ENCODE assay signal across 27 cellular contexts in genomic region chr14:31188744-31189143, GRCh38. TPM values are rescaled to one million over a fixed set of nuclear protein-coding genes. Genes with fewer than 3 reads are reported as not detected.
DNase-seq lines count a peak whose midpoint lies in the region; ATAC-seq and TF ChIP-seq lines count a peak whose summit lies in the region.
"Had no signal": no experiment of that assay in that cellular context is flagged by ENCODE, and none has a peak within 500 bp of the region (broad histone marks: within the 10 kb centered on the region; RNA-seq: fewer than 3 reads in every experiment).

No MANE protein-coding gene starts in this region.

- no peaks in the 10 kb centered on the region for H3K4me1 ChIP-seq in CD4-positive, CD25-positive, alpha-beta regulatory T cell (ENCODE audit: control insufficient read depth, insufficient read depth, low read length, poor library complexity, severe bottlenecking)
- no peaks in the 10 kb centered on the region for H3K4me1 ChIP-seq in CD8-positive, alpha-beta memory T cell (ENCODE audit: insufficient read depth, low read length)
- H3K4me1 ChIP-seq in naive thymus-derived CD4-positive, alpha-beta T cell (ENCODE audit: control insufficient read depth in 2 of 2, insufficient read depth in 2 of 2, low read length in 2 of 2), result peaks cover 0 to 7% of the 10 kb centered on the region in 2 donors
- no peaks in the 10 kb centered on the region for H3K4me1 ChIP-seq in uterus
- H3K4me1 ChIP-seq: colonic mucosa, left lung, upper lobe of right lung had no signal

- ATAC-seq in CD4-positive, CD25-positive, alpha-beta regulatory T cell (ENCODE audit: low read depth in 2 of 2), result no peak
- no peak for ATAC-seq in activated naive CD8-positive, alpha-beta T cell treated with anti-CD3 and anti-CD28 coated beads, Interleukin-2, amount 50 U/mL, for 24 hours
- ATAC-seq in naive thymus-derived CD4-positive, alpha-beta T cell, result no peak
- no peak for ATAC-seq in GM18907 (IDR thresholded peaks at IDR 0.05; ENCODE audit: unreplicated experiment)
- no peak for ATAC-seq in HG02970 (IDR thresholded peaks at IDR 0.05; ENCODE audit: low FRiP score, unreplicated experiment)
- ATAC-seq: activated CD8-positive, alpha-beta memory T cell treated with anti-CD3 and anti-CD28 coated beads, Interleukin-2, amount 10 ng/mL, durations not matched to agents 7 days and 5 days; left lung; T-cell; upper lobe of right lung had no signal

- H3K4me3 Mint-ChIP-seq in CD4-positive, CD25-positive, alpha-beta regulatory T cell, result no peak overlapping the region
- H3K4me3 Mint-ChIP-seq in CD8-positive, alpha-beta memory T cell, result no peak overlapping the region
- no peak overlapping the region for H3K4me3 Mint-ChIP-seq in activated naive CD8-positive, alpha-beta T cell treated with anti-CD3 and anti-CD28 coated beads, Interleukin-2, amount 50 U/mL, for 24 hours
- H3K4me3 Mint-ChIP-seq in naive thymus-derived CD4-positive, alpha-beta T cell, result peak overlapping the region in 1 of 10 donors; percentile 0
- H3K4me3 Mint-ChIP-seq: activated CD8-positive, alpha-beta memory T cell treated with anti-CD3 and anti-CD28 coated beads, Interleukin-2, amount 10 ng/mL, durations not matched to agents 7 days and 5 days; activated naive CD4-positive, alpha-beta T cell treated with anti-CD3 and anti-CD28 coated beads for 36 hours; T-cell had no signal

- DNase-seq in CD4-positive, CD25-positive, alpha-beta regulatory T cell, result no peak
- DNase-seq in CD8-positive, alpha-beta memory T cell, result no peak
- no peak for DNase-seq in activated naive CD8-positive, alpha-beta T cell treated with anti-CD3 and anti-CD28 coated beads, Interleukin-2, amount 50 U/mL, for 24 hours
- DNase-seq in naive thymus-derived CD4-positive, alpha-beta T cell, result no peak
- DNase-seq in stimulated activated CD4-positive, alpha-beta T cell treated with anti-CD3 and anti-CD28 coated beads, Interleukin-4, amount 100 ng/mL, for 4 hours, result no peak
- no peak for DNase-seq in uterus
- DNase-seq: activated CD8-positive, alpha-beta memory T cell treated with anti-CD3 and anti-CD28 coated beads, Interleukin-2, amount 10 ng/mL, durations not matched to agents 7 days and 5 days; activated naive CD4-positive, alpha-beta T cell treated with anti-CD3 and anti-CD28 coated beads for 36 hours; anterior cingulate cortex; colonic mucosa; DND-41; effector CD4-positive, alpha-beta T cell; erythroblast; glutamatergic neuron; KBM-7; left lung; mesendoderm; NCI-H1092 treated with DMSO at 0.1 percent for 48 hours; NCI-H187; nucleus accumbens; stimulated activated naive CD4-positive, alpha-beta T cell; T-cell; upper lobe of right lung had no signal

- no peaks in the 10 kb centered on the region for H3K27me3 Mint-ChIP-seq in CD4-positive, CD25-positive, alpha-beta regulatory T cell
- H3K27me3 Mint-ChIP-seq in CD8-positive, alpha-beta memory T cell, result peaks cover 0 to 2% of the 10 kb centered on the region in 2 donors
- H3K27me3 Mint-ChIP-seq in activated naive CD8-positive, alpha-beta T cell treated with anti-CD3 and anti-CD28 coated beads, Interleukin-2, amount 50 U/mL, for 24 hours, result no peaks in the 10 kb centered on the region
- no peaks in the 10 kb centered on the region for H3K27me3 Mint-ChIP-seq in naive thymus-derived CD4-positive, alpha-beta T cell
- H3K27me3 Mint-ChIP-seq: activated CD8-positive, alpha-beta memory T cell treated with anti-CD3 and anti-CD28 coated beads, Interleukin-2, amount 10 ng/mL, durations not matched to agents 7 days and 5 days; T-cell had no signal

- no peak for TF ChIP-seq POLR2A in uterus (IDR thresholded peaks at IDR 0.05)

- POLR2A ChIA-PET in CD8-positive, alpha-beta memory T cell (lab: Charles Lee), result no interaction called here
- POLR2A ChIA-PET in naive thymus-derived CD4-positive, alpha-beta T cell (lab: Charles Lee), result no interaction called here

- no peak for TF ChIP-seq CTCF in uterus (IDR thresholded peaks at IDR 0.05)

- intact Hi-C loops in naive thymus-derived CD4-positive, alpha-beta T cell (cut with micrococcal nuclease), result no loop called here
- intact Hi-C loops in uterus (cut with DNase I; ENCODE audit: low total_unique reads), result no loop called here

- H3K9me3 ChIP-seq in CD4-positive, CD25-positive, alpha-beta regulatory T cell (ENCODE audit: control insufficient read depth in 2 of 2, low read length in 2 of 2), result no peaks in the 10 kb centered on the region
- no peaks in the 10 kb centered on the region for H3K9me3 ChIP-seq in CD8-positive, alpha-beta memory T cell (ENCODE audit: low read length)
- H3K9me3 ChIP-seq in naive thymus-derived CD4-positive, alpha-beta T cell (ENCODE audit: control insufficient read depth in 2 of 3, low read length in 3 of 3), result no peaks in the 10 kb centered on the region
- H3K9me3 ChIP-seq in uterus, result no peaks in the 10 kb centered on the region
- H3K9me3 ChIP-seq: BLaER1 treated with 17β-estradiol and CSF1 and Interleukin-3, amounts not matched to agents 10 nM and 100 nM; colonic mucosa; left lung; upper lobe of right lung had no signal

- peak overlapping the region; percentile 28 to 85 (median 70) for H3K27ac Mint-ChIP-seq in CD4-positive, CD25-positive, alpha-beta regulatory T cell
- H3K27ac Mint-ChIP-seq in CD8-positive, alpha-beta memory T cell, result peak overlapping the region in 7 of 8 donors; percentile 3 to 67 (median 20)
- peak overlapping the region; percentile 6 for H3K27ac Mint-ChIP-seq in activated naive CD8-positive, alpha-beta T cell treated with anti-CD3 and anti-CD28 coated beads, Interleukin-2, amount 50 U/mL, for 24 hours
- H3K27ac Mint-ChIP-seq in naive thymus-derived CD4-positive, alpha-beta T cell, result peak overlapping the region in 7 of 9 donors; percentile 3 to 72 (median 21)
- H3K27ac Mint-ChIP-seq: activated CD8-positive, alpha-beta memory T cell treated with anti-CD3 and anti-CD28 coated beads, Interleukin-2, amount 10 ng/mL, durations not matched to agents 7 days and 5 days; activated naive CD4-positive, alpha-beta T cell treated with anti-CD3 and anti-CD28 coated beads for 36 hours; T-cell had no signal

- H3K9me3 Mint-ChIP-seq in CD4-positive, CD25-positive, alpha-beta regulatory T cell, result peaks cover 0 to 1% (median 0%) of the 10 kb centered on the region in 7 donors
- no peaks in the 10 kb centered on the region for H3K9me3 Mint-ChIP-seq in CD8-positive, alpha-beta memory T cell
- no peaks in the 10 kb centered on the region for H3K9me3 Mint-ChIP-seq in activated naive CD8-positive, alpha-beta T cell treated with anti-CD3 and anti-CD28 coated beads, Interleukin-2, amount 50 U/mL, for 24 hours
- no peaks in the 10 kb centered on the region for H3K9me3 Mint-ChIP-seq in naive thymus-derived CD4-positive, alpha-beta T cell
- H3K9me3 Mint-ChIP-seq: activated naive CD4-positive, alpha-beta T cell treated with anti-CD3 and anti-CD28 coated beads for 36 hours; T-cell had no signal

- H3K4me3 ChIP-seq in CD4-positive, CD25-positive, alpha-beta regulatory T cell (ENCODE audit: low read depth, low read length), result no peak overlapping the region
- no peak overlapping the region for H3K4me3 ChIP-seq in CD8-positive, alpha-beta memory T cell (ENCODE audit: low read length)
- H3K4me3 ChIP-seq in naive thymus-derived CD4-positive, alpha-beta T cell (ENCODE audit: low read length), result no peak overlapping the region
- H3K4me3 ChIP-seq in uterus, result no peak overlapping the region
- H3K4me3 ChIP-seq: BLaER1 treated with 17β-estradiol and CSF1 and Interleukin-3, amounts not matched to agents 10 nM and 100 nM; colonic mucosa; left lung; upper lobe of right lung had no signal

- peaks cover 22% of the 10 kb centered on the region for H3K36me3 ChIP-seq in CD4-positive, CD25-positive, alpha-beta regulatory T cell (ENCODE audit: control insufficient read depth, insufficient read depth, low read length)
- no peaks in the 10 kb centered on the region for H3K36me3 ChIP-seq in CD8-positive, alpha-beta memory T cell (ENCODE audit: insufficient read depth, low read length)
- peaks cover 0 to 11% (median 3%) of the 10 kb centered on the region in 3 experiments for H3K36me3 ChIP-seq in naive thymus-derived CD4-positive, alpha-beta T cell (ENCODE audit: control insufficient read depth in 2 of 3, insufficient read depth in 3 of 3, low read length in 3 of 3)
- no peaks in the 10 kb centered on the region for H3K36me3 ChIP-seq in uterus
- H3K36me3 ChIP-seq: colonic mucosa had no signal

- H3K27ac ChIP-seq in CD4-positive, CD25-positive, alpha-beta regulatory T cell (ENCODE audit: insufficient read depth, low read length, poor library complexity, severe bottlenecking), result no peak overlapping the region
- H3K27ac ChIP-seq in CD8-positive, alpha-beta memory T cell (ENCODE audit: low read depth, low read length), result no peak overlapping the region
- H3K27ac ChIP-seq in naive thymus-derived CD4-positive, alpha-beta T cell (ENCODE audit: low read depth, low read length), result no peak overlapping the region
- no peak overlapping the region for H3K27ac ChIP-seq in uterus
- H3K27ac ChIP-seq: BLaER1 treated with 17β-estradiol and CSF1 and Interleukin-3, amounts not matched to agents 10 nM and 100 nM; colonic mucosa; left lung; RWPE1; upper lobe of right lung had no signal

- peaks cover 21 to 54% (median 27%) of the 10 kb centered on the region in 4 donors for H3K4me1 Mint-ChIP-seq in CD4-positive, CD25-positive, alpha-beta regulatory T cell
- peaks cover 25 to 55% (median 41%) of the 10 kb centered on the region in 3 donors for H3K4me1 Mint-ChIP-seq in CD8-positive, alpha-beta memory T cell
- H3K4me1 Mint-ChIP-seq in activated naive CD8-positive, alpha-beta T cell treated with anti-CD3 and anti-CD28 coated beads, Interleukin-2, amount 50 U/mL, for 24 hours, result peaks cover 10% of the 10 kb centered on the region
- H3K4me1 Mint-ChIP-seq in naive thymus-derived CD4-positive, alpha-beta T cell, result peaks cover 16 to 44% (median 30%) of the 10 kb centered on the region in 7 donors

- no peaks in the 10 kb centered on the region for H3K27me3 ChIP-seq in CD4-positive, CD25-positive, alpha-beta regulatory T cell (ENCODE audit: control insufficient read depth, insufficient read depth, low read length)
- H3K27me3 ChIP-seq in CD8-positive, alpha-beta memory T cell (ENCODE audit: insufficient read depth, low read length, poor library complexity, severe bottlenecking), result no peaks in the 10 kb centered on the region
- H3K27me3 ChIP-seq in naive thymus-derived CD4-positive, alpha-beta T cell (ENCODE audit: control insufficient read depth in 2 of 2, insufficient read depth in 2 of 2, low read length in 2 of 2), result no peaks in the 10 kb centered on the region
- H3K27me3 ChIP-seq in uterus, result no peaks in the 10 kb centered on the region
- H3K27me3 ChIP-seq: BLaER1 treated with 17β-estradiol and CSF1 and Interleukin-3, amounts not matched to agents 10 nM and 100 nM; colonic mucosa; left lung; upper lobe of right lung had no signal

- H3K36me3 Mint-ChIP-seq in CD4-positive, CD25-positive, alpha-beta regulatory T cell, result peaks cover 18% of the 10 kb centered on the region
- H3K36me3 Mint-ChIP-seq in CD8-positive, alpha-beta memory T cell, result peaks cover 4 to 51% (median 12%) of the 10 kb centered on the region in 3 donors
- H3K36me3 Mint-ChIP-seq in activated naive CD8-positive, alpha-beta T cell treated with anti-CD3 and anti-CD28 coated beads, Interleukin-2, amount 50 U/mL, for 24 hours (ENCODE audit: low read depth), result peaks cover 21% of the 10 kb centered on the region
- H3K36me3 Mint-ChIP-seq in naive thymus-derived CD4-positive, alpha-beta T cell, result peaks cover 0 to 26% (median 15%) of the 10 kb centered on the region in 5 donors

- CTCF ChIA-PET in CD8-positive, alpha-beta memory T cell (lab: Charles Lee), result interaction anchor here (1.4 kb wide), 1 partner anchor 139 kb away, joined by 3 read pairs; no protein-coding TSS in a partner anchor
- CTCF ChIA-PET in naive thymus-derived CD4-positive, alpha-beta T cell (lab: Charles Lee), result no interaction called here

RNA-seq across cellular contexts. Expression of gene HECTD1, which starts 18.8 kb away (rescaled TPM):
- total RNA-seq in CD4-positive, CD25-positive, alpha-beta regulatory T cell, result 172 TPM
- polyA plus RNA-seq in CD4-positive, CD25-positive, alpha-beta regulatory T cell, result 10 to 100 TPM; 25.3 to 29.3 (median 27.0) TPM
- total RNA-seq in CD8-positive, alpha-beta memory T cell, result 100 to 1,000 TPM; 101 to 112 TPM
- polyA plus RNA-seq in CD8-positive, alpha-beta memory T cell, result 33.6 TPM
- total RNA-seq in naive thymus-derived CD4-positive, alpha-beta T cell, result 100 to 1,000 TPM; 115 to 163 (median 158) TPM
- 10 to 100 TPM; 25.5 to 33.9 TPM for polyA plus RNA-seq in naive thymus-derived CD4-positive, alpha-beta T cell
- total RNA-seq in uterus, result 100 to 1,000 TPM in 3 of 4 donors, 10 to 100 TPM in 1; 99.4 to 434 (median 307) TPM

Comparison
In these comparisons a context has a peak if more than half of its experiments do, and no peak if none do; other contexts are left out.
1. H3K27ac Mint-ChIP-seq: peak in every context shown above with its lines; median percentile 70 in CD4-positive, CD25-positive, alpha-beta regulatory T cell; 21 in naive thymus-derived CD4-positive, alpha-beta T cell; 20 in CD8-positive, alpha-beta memory T cell; 6 in activated naive CD8-positive, alpha-beta T cell treated with anti-CD3 and anti-CD28 coated beads, Interleukin-2, amount 50 U/mL, for 24 hours.